In genomic region chr12:87141091-87141490, GRCh38 we compare ENCODE assay signal across 21 cellular contexts.
"Had no signal": no experiment of that assay in that cellular context is flagged by ENCODE, and none has a peak within 500 bp of the region (broad histone marks: within the 10 kb centered on the region; RNA-seq: fewer than 3 reads in every experiment).

No MANE protein-coding gene starts in this region.

- H3K27ac ChIP-seq: coronary artery, dorsolateral prefrontal cortex, esophagus muscularis mucosa, gastrocnemius medialis, heart right ventricle, left lung, lower lobe of right lung had no signal

- ATAC-seq: gastrocnemius medialis; heart right ventricle; left lung; left ventricle myocardium superior; lower lobe of right lung; mucosa of descending colon; naive thymus-derived CD8-positive, alpha-beta T cell had no signal

- H3K4me3 ChIP-seq: coronary artery, dorsolateral prefrontal cortex, esophagus muscularis mucosa, gastrocnemius medialis, heart right ventricle, left lung, lower lobe of right lung, mucosa of descending colon had no signal

- H3K27me3 ChIP-seq: dorsolateral prefrontal cortex, esophagus muscularis mucosa, gastrocnemius medialis, heart right ventricle, left lung had no signal

- DNase-seq: dermis blood vessel endothelial cell; dorsolateral prefrontal cortex; effector CD4-positive, alpha-beta T cell; effector memory CD4-positive, alpha-beta T cell; foreskin fibroblast; foreskin melanocyte; gastrocnemius medialis; glutamatergic neuron; head of caudate nucleus; heart right ventricle; hippocampal formation; left cardiac atrium; left lung; left ventricle myocardium superior; lower lobe of right lung; mesenchymal stem cell; mucosa of descending colon; naive B cell; naive thymus-derived CD8-positive, alpha-beta T cell had no signal

- H3K9me3 ChIP-seq: esophagus muscularis mucosa, gastrocnemius medialis, lower lobe of right lung, mucosa of descending colon had no signal

- H3K4me1 ChIP-seq: gastrocnemius medialis, left lung, lower lobe of right lung had no signal

- H3K36me3 ChIP-seq: esophagus muscularis mucosa, gastrocnemius medialis, heart right ventricle, left lung, lower lobe of right lung had no signal
